18 cellular contexts compared by ENCODE assay signal in the genomic region with DNA sequence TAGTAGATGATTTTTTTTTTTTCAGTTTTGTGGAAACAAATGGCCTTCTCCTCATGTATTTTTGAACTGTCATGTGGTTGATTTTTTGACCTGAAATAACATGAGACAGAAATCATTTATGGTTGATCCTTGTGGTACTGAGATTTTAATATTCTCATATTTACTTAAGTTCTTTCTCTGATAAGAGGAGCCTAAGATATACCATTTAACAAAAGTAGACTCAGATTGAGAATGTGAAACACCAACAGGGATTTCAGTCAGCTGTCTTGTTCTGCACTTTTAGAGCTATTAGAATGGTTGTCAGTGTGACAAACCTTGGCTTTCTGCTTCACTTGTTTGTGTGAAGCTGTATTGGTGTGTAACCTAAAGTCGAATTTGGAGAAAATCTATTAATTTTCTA.
DNase-seq lines count a peak whose midpoint lies in the region; ATAC-seq and FAIRE-seq lines count a peak whose summit lies in the region.
"Had no signal": no experiment of that assay in that cellular context is flagged by ENCODE, and none has a peak within 500 bp of the region (broad histone marks: within the 10 kb centered on the region; RNA-seq: fewer than 3 reads in every experiment).

No MANE protein-coding gene starts in this region.

- DNase-seq in dedifferentiated amniotic fluid mesenchymal stem cell (ENCODE audit: extremely low spot score) (peak; percentile 14), frontal cortex (ENCODE audit: low spot score in 2 of 2) (no peak), NCI-H82 (lab: John Stamatoyannopoulos, UW) (no peak), NCI-H2227 treated with DMSO at 0.1 percent for 48 hours (lab: John Stamatoyannopoulos, UW) (no peak)
- DNase-seq: activated CD4-positive, alpha-beta T cell treated with anti-CD3 and anti-CD28 coated beads, Interleukin-2, amount 50 U/mL, for 4 hours; activated gamma-delta T cell; CD8-positive, alpha-beta T cell; mesenchymal stem cell; NCI-H1436 treated with DMSO at 0.1 percent for 48 hours; NCI-H2171; stimulated activated naive B cell treated with anti-CD40 and anti-IgM and Interleukin-4, amounts not matched to agents 10 μg/mL and 1 μg/mL and 100 μg/mL, for 72 hours had no signal

- ATAC-seq in GM18870 (IDR thresholded peaks at IDR 0.05; ENCODE audit: unreplicated experiment) (peak; percentile 28), GM21717 (IDR thresholded peaks at IDR 0.05; ENCODE audit: unreplicated experiment) (peak; percentile 32), HG03095 (IDR thresholded peaks at IDR 0.05; ENCODE audit: unreplicated experiment) (peak; percentile 35)
- ATAC-seq: CD8-positive, alpha-beta T cell; esophagus mucosa; gastroesophageal sphincter; natural killer cell treated with Interleukin-12 subunit alpha and Interleukin-12 subunit beta and Interleukin-15 and Interleukin-18, amount 100 ng/mL, for 72 hours; stimulated activated naive B cell treated with anti-CD40 and anti-IgM and Interleukin-4, amounts not matched to agents 10 μg/mL and 1 μg/mL and 100 μg/mL, for 72 hours had no signal

- FAIRE-seq in frontal cortex (lab: Jason Lieb, UNC) = no peak
- FAIRE-seq: H54 had no signal
